Comparison of ENCODE assay signal across 12 cellular contexts in genomic region chr12:96425973-96426372, GRCh38. TPM values are rescaled to one million over a fixed set of nuclear protein-coding genes. Genes with fewer than 3 reads are reported as not detected.
DNase-seq lines count a peak whose midpoint lies in the region; ATAC-seq, FAIRE-seq and TF ChIP-seq lines count a peak whose summit lies in the region.
"Had no signal": no experiment of that assay in that cellular context is flagged by ENCODE, and none has a peak within 500 bp of the region (broad histone marks: within the 10 kb centered on the region; RNA-seq: fewer than 3 reads in every experiment).

No MANE protein-coding gene starts in this region.

- FAIRE-seq in endothelial cell of umbilical vein (lab: Jason Lieb, UNC): no peak
- FAIRE-seq: colon, K562 had no signal

- H3K4me3 ChIP-seq in PC-3 (ENCODE audit: low read length): no peak overlapping the region
- no peak overlapping the region for H3K4me3 ChIP-seq in endothelial cell of umbilical vein (replicated peaks in 1 of 3; ENCODE audit: insufficient read depth in 1 of 3, low read depth in 1 of 3, low read length in 3 of 3)
- no peak overlapping the region for H3K4me3 ChIP-seq in skeletal muscle tissue (ENCODE audit: low read length in 3 of 3)
- H3K4me3 ChIP-seq: K562 had no signal

- BruUV-seq in PC-3 (replicated peaks; lab: Mats Ljungman, UMichigan) (no TSS peak), endothelial cell of umbilical vein (replicated peaks; lab: Mats Ljungman, UMichigan) (no TSS peak)

- H4K20me1 ChIP-seq in PC-3 (ENCODE audit: low read length): no peaks in the 10 kb centered on the region
- no peaks in the 10 kb centered on the region for H4K20me1 ChIP-seq in endothelial cell of umbilical vein (replicated peaks; ENCODE audit: control insufficient read depth, extremely low read depth, insufficient read depth, low read length)

- peaks cover 49% of the 10 kb centered on the region for H3K4me1 Mint-ChIP-seq in activated CD4-positive, alpha-beta T cell treated with anti-CD3 and anti-CD28 coated beads, Interleukin-2, amount 10 ng/mL, durations not matched to agents 7 days and 5 days

- CTCF ChIA-PET in activated CD4-positive, alpha-beta T cell treated with anti-CD3 and anti-CD28 coated beads, Interleukin-2, amount 10 ng/mL, durations not matched to agents 7 days and 5 days (lab: Charles Lee): interaction anchor here (0.6 to 1.0 kb wide), 2 partner anchors 14 to 64 kb away, joined by 3 read pairs; partner anchors contain the start of gene CFAP54
- CTCF ChIA-PET in PC-3 (lab: Charles Lee): interaction anchor here (0.7 kb wide), 1 partner anchor 61 kb away, joined by 3 read pairs; no protein-coding TSS in a partner anchor
- CTCF ChIA-PET in endothelial cell of umbilical vein (lab: Charles Lee): interaction anchor here (1.7 to 2.9 kb wide), 2 partner anchors 20 to 26 kb away, joined by 10 to 20 read pairs; partner anchors contain the start of gene CDK17

- H3K4me2 ChIP-seq in PC-3 (ENCODE audit: low read length): peak overlapping the region; percentile 38
- peak overlapping the region; percentile 9 for H3K4me2 ChIP-seq in endothelial cell of umbilical vein (ENCODE audit: insufficient read depth, low read length)

- H3K4me3 Mint-ChIP-seq in activated CD4-positive, alpha-beta T cell treated with anti-CD3 and anti-CD28 coated beads, Interleukin-2, amount 10 ng/mL, durations not matched to agents 7 days and 5 days: no peak overlapping the region

- TF ChIP-seq CTCF in PC-3 (conservative IDR thresholded peaks at IDR 0.05; ENCODE audit: low read depth, low read length): no peak
- TF ChIP-seq CTCF in endothelial cell of umbilical vein (IDR thresholded peaks at IDR 0.05; ENCODE audit: extremely low read depth in 1 of 2, insufficient read depth in 1 of 2, low read depth in 1 of 2, low read length in 2 of 2): no peak
- TF ChIP-seq CTCF in GM20000 (IDR thresholded peaks at IDR 0.05; ENCODE audit: extremely low read depth, missing control alignments): no peak

- H3F3A ChIP-seq in PC-3 (ENCODE audit: low read length, unreplicated experiment): no peaks in the 10 kb centered on the region

- peaks cover 2% of the 10 kb centered on the region for H3K36me3 Mint-ChIP-seq in activated CD4-positive, alpha-beta T cell treated with anti-CD3 and anti-CD28 coated beads, Interleukin-2, amount 10 ng/mL, durations not matched to agents 7 days and 5 days (ENCODE audit: low read depth)

- no peaks in the 10 kb centered on the region for H3K9me1 ChIP-seq in endothelial cell of umbilical vein (replicated peaks; ENCODE audit: control insufficient read depth, extremely low read depth, insufficient read depth, low read length)

- H3K79me2 ChIP-seq in PC-3 (ENCODE audit: low read length) (no peaks in the 10 kb centered on the region), endothelial cell of umbilical vein (ENCODE audit: control insufficient read depth, insufficient read depth, low read length) (peaks cover 10% of the 10 kb centered on the region)

- peak overlapping the region; percentile 51 for H3K9ac ChIP-seq in PC-3 (ENCODE audit: low read length)
- H3K9ac ChIP-seq in endothelial cell of umbilical vein (replicated peaks; ENCODE audit: extremely low read depth, insufficient read depth, low read length): peak overlapping the region; percentile 49
- no peak overlapping the region for H3K9ac ChIP-seq in skeletal muscle tissue (ENCODE audit: low read depth in 1 of 3, low read length in 3 of 3)

- no peaks in the 10 kb centered on the region for H3K9me3 Mint-ChIP-seq in activated CD4-positive, alpha-beta T cell treated with anti-CD3 and anti-CD28 coated beads, Interleukin-2, amount 10 ng/mL, durations not matched to agents 7 days and 5 days

- 0 out of 2 replicates have a peak, but pooled peaks cover 4% of the 10 kb centered on the region for H3K9me3 ChIP-seq in PC-3 (ENCODE audit: low read length)
- H3K9me3 ChIP-seq in endothelial cell of umbilical vein (replicated peaks; ENCODE audit: control insufficient read depth, insufficient read depth, low read length): no peaks in the 10 kb centered on the region
- H3K9me3 ChIP-seq in skeletal muscle tissue (ENCODE audit: control insufficient read depth in 3 of 3, low read length in 3 of 3): no peaks in the 10 kb centered on the region

- dilution Hi-C loops in endothelial cell of umbilical vein (cut with MboI; ENCODE audit: extremely low pct_ligation_motif_present, low sequenced_read_pairs): no loop called here

- H2AFZ ChIP-seq in PC-3 (ENCODE audit: low read length) (no peak overlapping the region), endothelial cell of umbilical vein (ENCODE audit: low read depth, low read length) (no peak overlapping the region)

- no peaks in the 10 kb centered on the region for H3K27me3 Mint-ChIP-seq in activated CD4-positive, alpha-beta T cell treated with anti-CD3 and anti-CD28 coated beads, Interleukin-2, amount 10 ng/mL, durations not matched to agents 7 days and 5 days

- H3K27ac Mint-ChIP-seq in activated CD4-positive, alpha-beta T cell treated with anti-CD3 and anti-CD28 coated beads, Interleukin-2, amount 10 ng/mL, durations not matched to agents 7 days and 5 days: peak overlapping the region; percentile 64

- intact Hi-C loops in PC-3 (cut with micrococcal nuclease) (loop anchor here (1.0 to 2.0 kb wide), 2 partner anchors 25 to 61 kb away; no protein-coding TSS in a partner anchor), endothelial cell of umbilical vein (cut with micrococcal nuclease) (no loop called here)

- TF ChIP-seq POLR2A in endothelial cell of umbilical vein (IDR thresholded peaks at IDR 0.05; ENCODE audit: low read depth, low read length): no peak

- POLR2A ChIA-PET in activated CD4-positive, alpha-beta T cell treated with anti-CD3 and anti-CD28 coated beads, Interleukin-2, amount 10 ng/mL, durations not matched to agents 7 days and 5 days (lab: Charles Lee): no interaction called here
- POLR2A ChIA-PET in PC-3 (lab: Charles Lee; ENCODE audit: unreplicated experiment): no interaction called here
- POLR2A ChIA-PET in endothelial cell of umbilical vein (lab: Charles Lee): interaction anchor here (1.9 to 2.9 kb wide), 3 partner anchors 11 to 20 kb away, joined by 12 to 55 read pairs (median 25); no protein-coding TSS in a partner anchor

- H3K27me3 ChIP-seq in PC-3 (ENCODE audit: low read length): no peaks in the 10 kb centered on the region
- no peaks in the 10 kb centered on the region for H3K27me3 ChIP-seq in endothelial cell of umbilical vein (ENCODE audit: control insufficient read depth in 2 of 2, insufficient read depth in 2 of 2, low read length in 2 of 2)
- no peaks in the 10 kb centered on the region for H3K27me3 ChIP-seq in skeletal muscle tissue (ENCODE audit: control insufficient read depth in 3 of 3, insufficient read depth in 3 of 3, low read length in 3 of 3)

- H3K27ac ChIP-seq in PC-3 (ENCODE audit: low read length): peak overlapping the region; percentile 91
- peak overlapping the region; percentile 99 for H3K27ac ChIP-seq in endothelial cell of umbilical vein (ENCODE audit: insufficient read depth, low read depth, low read length)
- H3K27ac ChIP-seq in skeletal muscle tissue (ENCODE audit: low read depth, low read length): peak overlapping the region; percentile 82

- no peak for ATAC-seq in PC-3
- ATAC-seq: K562 had no signal

- DNase-seq in activated CD4-positive, alpha-beta T cell treated with anti-CD3 and anti-CD28 coated beads, Interleukin-2, amount 10 ng/mL, durations not matched to agents 7 days and 5 days: no peak
- DNase-seq in activated CD4-positive, alpha-beta T cell treated with anti-CD3 and anti-CD28 coated beads for 4 hours: no peak
- DNase-seq in PC-3 (peak; percentile 63), endothelial cell of umbilical vein (ENCODE audit: low read depth, low spot score) (no peak), NCI-H524 (lab: John Stamatoyannopoulos, UW) (no peak), GM20000 (ENCODE audit: low spot score) (no peak), midbrain (lab: John Stamatoyannopoulos, UW) (no peak)
- DNase-seq: GF-D8, NCI-H510A treated with DMSO at 0.1 percent for 48 hours had no signal

- H3K4me1 ChIP-seq in PC-3 (ENCODE audit: insufficient read depth, low read length): peaks cover 38% of the 10 kb centered on the region
- H3K4me1 ChIP-seq in endothelial cell of umbilical vein (ENCODE audit: control insufficient read depth, extremely low read depth, insufficient read depth, low read length): peaks cover 68% of the 10 kb centered on the region
- H3K4me1 ChIP-seq in skeletal muscle tissue (ENCODE audit: control insufficient read depth in 3 of 3, insufficient read depth in 3 of 3, low read length in 3 of 3): peaks cover 0 to 3% (median 0%) of the 10 kb centered on the region in 3 donors

- H3K9me2 ChIP-seq in PC-3 (replicated peaks; ENCODE audit: low read length): no peaks in the 10 kb centered on the region

- H3K36me3 ChIP-seq in PC-3 (ENCODE audit: low read depth, low read length) (no peaks in the 10 kb centered on the region), endothelial cell of umbilical vein (ENCODE audit: control insufficient read depth in 2 of 2, extremely low read depth in 1 of 2, insufficient read depth in 2 of 2, low read length in 2 of 2) (no peaks in the 10 kb centered on the region), skeletal muscle tissue (ENCODE audit: control insufficient read depth in 3 of 3, insufficient read depth in 3 of 3, low read length in 3 of 3) (no peaks in the 10 kb centered on the region)

TF ChIP-seq in endothelial cell of umbilical vein, 7 proteins besides CTCF, POLR2A, EP300 and RAD21 (continues in another document):
- no peak for TF ChIP-seq FOS (IDR thresholded peaks at IDR 0.05; ENCODE audit: borderline replicate concordance, insufficient read depth, low read length)
- no peak for TF ChIP-seq POLR2AphosphoS5 (IDR thresholded peaks at IDR 0.05; ENCODE audit: insufficient read depth, low read depth, low read length)
- TF ChIP-seq MYC (IDR thresholded peaks at IDR 0.05; ENCODE audit: low read depth, low read length): no peak
- no peak for TF ChIP-seq MAX (IDR thresholded peaks at IDR 0.05; ENCODE audit: insufficient read depth, insufficient read length)

RNA-seq across cellular contexts. Expression of gene CDK17, which starts 25.7 kb away (rescaled TPM):
- 10 to 100 TPM; 38.7 to 43.5 TPM for total RNA-seq in activated CD4-positive, alpha-beta T cell treated with anti-CD3 and anti-CD28 coated beads, Interleukin-2, amount 10 ng/mL, durations not matched to agents 7 days and 5 days
- total RNA-seq in PC-3 (2014; rRNA removed) (20.7 and 23.9 TPM in 2 replicates), endothelial cell of umbilical vein (176 and 193 TPM in 2 replicates), skeletal muscle tissue (42.8 TPM)
- 53.6 and 61.1 TPM in 2 replicates for polyA plus RNA-seq in endothelial cell of umbilical vein
- polyA plus RNA-seq in endothelial cell of umbilical vein (2011; cell fraction: cytosol; rRNA removed): 62.9 and 67.5 TPM in 2 replicates
- polyA plus RNA-seq in endothelial cell of umbilical vein (2011; cell fraction: nucleus; rRNA removed): 180 and 190 TPM in 2 replicates
- polyA plus RNA-seq in endothelial cell of umbilical vein (2012): 76.5 and 115 TPM in 2 replicates
- 302 and 356 TPM in 2 replicates for polyA minus RNA-seq in endothelial cell of umbilical vein
- 32.8 TPM for polyA minus RNA-seq in endothelial cell of umbilical vein (2011; cell fraction: cytosol; rRNA and poly(A)+ RNA removed)
- 1,081 and 1,155 TPM in 2 replicates for polyA minus RNA-seq in endothelial cell of umbilical vein (2011; cell fraction: nucleus; rRNA and poly(A)+ RNA removed)

Comparison
In these comparisons a context has a peak if more than half of its experiments do, and no peak if none do; other contexts are left out.
1. H3K9ac ChIP-seq: peak in PC-3 (single experiment) and endothelial cell of umbilical vein (single experiment); none in skeletal muscle tissue (0 of 3).
2. Peak in every context shown above with its lines, with median percentiles within 50 percentile points of each other: H3K27ac ChIP-seq.